ENCODE assay signal across 13 cellular contexts in genomic region chr22:41308544-41308947, GRCh38. TPM values are rescaled to one million over a fixed set of nuclear protein-coding genes. Genes with fewer than 3 reads are reported as not detected.
DNase-seq lines count a peak whose midpoint lies in the region; ATAC-seq and TF ChIP-seq lines count a peak whose summit lies in the region.
"Had no signal": no experiment of that assay in that cellular context is flagged by ENCODE, and none has a peak within 500 bp of the region (broad histone marks: within the 10 kb centered on the region; RNA-seq: fewer than 3 reads in every experiment).

No MANE protein-coding gene starts in this region.

- H3K27me3 ChIP-seq in BLaER1 treated with 17β-estradiol and CSF1 and Interleukin-3, amounts not matched to agents 10 nM and 100 nM: no peaks in the 10 kb centered on the region
- H3K27me3 ChIP-seq in trophoblast cell (ENCODE audit: insufficient read depth, low read length): no peaks in the 10 kb centered on the region
- no peaks in the 10 kb centered on the region for H3K27me3 ChIP-seq in HAP-1 (ENCODE audit: low read depth)

- H3K4me2 ChIP-seq in BLaER1 treated with 17β-estradiol and CSF1 and Interleukin-3, amounts not matched to agents 10 nM and 100 nM: peak overlapping the region; percentile 33 to 97 (median 64)
- no peak overlapping the region for H3K4me2 ChIP-seq in trophoblast cell (ENCODE audit: low read length)

- in situ Hi-C loops in HAP-1 (cut with MboI; ENCODE audit: low sequenced_read_pairs): no loop called here

- TF ChIP-seq CTCF in RWPE1 (conservative IDR thresholded peaks at IDR 0.05; ENCODE audit: low read depth) (no peak), fibroblast of mammary gland (conservative IDR thresholded peaks at IDR 0.05; ENCODE audit: control insufficient read depth, insufficient read depth, low read depth, low read length) (no peak)

- H4K8ac ChIP-seq in trophoblast cell (ENCODE audit: low read depth, low read length): no peak overlapping the region

- H3K14ac ChIP-seq in trophoblast cell (ENCODE audit: low read length): no peak overlapping the region

- H3K36me3 ChIP-seq in BLaER1 treated with 17β-estradiol and CSF1 and Interleukin-3, amounts not matched to agents 10 nM and 100 nM: peaks cover 0 to 77% (median 50%) of the 10 kb centered on the region in 11 experiments; a peak in 18 of 22 replicates
- peaks cover 6 to 13% of the 10 kb centered on the region in 2 experiments for H3K36me3 ChIP-seq in trophoblast cell (ENCODE audit: control insufficient read depth in 1 of 2, insufficient read depth in 2 of 2, low read length in 2 of 2)
- peaks cover 9% of the 10 kb centered on the region for H3K36me3 ChIP-seq in HAP-1 (replicated peaks)
- H3K36me3 ChIP-seq: thoracic aorta had no signal

- H2AK5ac ChIP-seq in trophoblast cell (ENCODE audit: low read length): no peak overlapping the region

- no peaks in the 10 kb centered on the region for H3K79me1 ChIP-seq in trophoblast cell (ENCODE audit: low read length)

- H3K4me3 ChIP-seq in BLaER1 treated with 17β-estradiol and CSF1 and Interleukin-3, amounts not matched to agents 10 nM and 100 nM: no peak overlapping the region
- H3K4me3 ChIP-seq in fibroblast of mammary gland (ENCODE audit: control insufficient read depth, low read depth, low read length): no peak overlapping the region
- no peak overlapping the region for H3K4me3 ChIP-seq in trophoblast cell (ENCODE audit: low read depth, low read length)
- H3K4me3 ChIP-seq in HAP-1: no peak overlapping the region
- H3K4me3 ChIP-seq: thoracic aorta had no signal

- peak overlapping the region in 8 of 11 experiments; percentile 9 to 59 (median 26); a peak in 11 of 22 replicates for H3K27ac ChIP-seq in BLaER1 treated with 17β-estradiol and CSF1 and Interleukin-3, amounts not matched to agents 10 nM and 100 nM
- H3K27ac ChIP-seq in RWPE1 (peak overlapping the region; percentile 47), trophoblast cell (ENCODE audit: low read depth, low read length) (no peak overlapping the region)
- H3K27ac ChIP-seq: HL-60, thoracic aorta had no signal

- POLR2A ChIA-PET in RWPE1 (lab: Yijun Ruan, JAX; ENCODE audit: low non-redundant PET): no interaction called here

- peak overlapping the region; percentile 70 for H3K4ac ChIP-seq in trophoblast cell (ENCODE audit: low read depth, low read length)

- H4K91ac ChIP-seq in trophoblast cell (ENCODE audit: low read depth, low read length): no peak overlapping the region

- H3K9ac ChIP-seq in BLaER1 treated with 17β-estradiol and CSF1 and Interleukin-3, amounts not matched to agents 10 nM and 100 nM: peak overlapping the region in 9 of 11 experiments; percentile 3 to 38 (median 21); a peak in 5 of 22 replicates
- H3K9ac ChIP-seq in trophoblast cell (ENCODE audit: low read length): no peak overlapping the region

- peaks cover 21 to 100% (median 97%) of the 10 kb centered on the region in 11 experiments; a peak in 21 of 22 replicates for H4K20me1 ChIP-seq in BLaER1 treated with 17β-estradiol and CSF1 and Interleukin-3, amounts not matched to agents 10 nM and 100 nM

- no peak for ATAC-seq in HG02678 (IDR thresholded peaks at IDR 0.05; ENCODE audit: unreplicated experiment)

- H3K79me2 ChIP-seq in trophoblast cell (ENCODE audit: control insufficient read depth, insufficient read depth, low read length, poor library complexity): peaks cover 10% of the 10 kb centered on the region

- H3K4me1 ChIP-seq in BLaER1 treated with 17β-estradiol and CSF1 and Interleukin-3, amounts not matched to agents 10 nM and 100 nM: peaks cover 61 to 74% (median 68%) of the 10 kb centered on the region in 10 experiments
- H3K4me1 ChIP-seq in trophoblast cell (ENCODE audit: control insufficient read depth in 1 of 2, insufficient read depth in 2 of 2, low read length in 2 of 2) (peaks cover 2 to 4% of the 10 kb centered on the region in 2 experiments), HAP-1 (peaks cover 5% of the 10 kb centered on the region)

- no peak overlapping the region for H4K12ac ChIP-seq in trophoblast cell (ENCODE audit: low read depth, low read length)

- no CpG with 5 or more reads among the region's 7 CpGs for WGBS in trophoblast cell (ENCODE audit: extremely low coverage, insufficient coverage, insufficient read length)

- DNase-seq in RWPE1 (ENCODE audit: low spot score) (no peak), fibroblast of mammary gland (ENCODE audit: low read depth) (peak; percentile 55), trophoblast cell (no peak), HAP-1 (ENCODE audit: low spot score in 2 of 2) (no peak), D341Med (ENCODE audit: low spot score) (no peak)
- DNase-seq in stimulated activated CD4-positive, alpha-beta T cell treated with anti-CD3 and anti-CD28 coated beads, Interleukin-1b, Interleukin-23, amount 100 ng/mL, for 48 hours: no peak
- DNase-seq: activated T-cell treated with anti-CD3 and anti-CD28 coated beads for 4 hours; NCI-H2029 treated with DMSO at 0.1 percent for 48 hours; stimulated activated CD4-positive, alpha-beta T cell treated with anti-CD3 and anti-CD28 coated beads, Interleukin-2, amount 100 ng/mL, for 48 hours had no signal

- CTCF ChIA-PET in RWPE1 (lab: Yijun Ruan, JAX): no interaction called here

- H2BK5ac ChIP-seq in trophoblast cell (ENCODE audit: low read depth, low read length, poor library complexity): no peak overlapping the region

- no peak overlapping the region for H2BK12ac ChIP-seq in trophoblast cell (ENCODE audit: low read length)

- peak overlapping the region; percentile 13 for H3K23ac ChIP-seq in trophoblast cell (ENCODE audit: low read length)

- H2BK120ac ChIP-seq in trophoblast cell (ENCODE audit: insufficient read depth, low read length, poor library complexity): no peak overlapping the region

- H2AFZ ChIP-seq in trophoblast cell (ENCODE audit: insufficient read depth, low read length, poor library complexity): no peak overlapping the region

- H3K9me3 ChIP-seq in BLaER1 treated with 17β-estradiol and CSF1 and Interleukin-3, amounts not matched to agents 10 nM and 100 nM (replicated peaks in 1 of 11): peaks cover 0 to 9% (median 0%) of the 10 kb centered on the region in 11 experiments; a peak in 2 of 22 replicates
- H3K9me3 ChIP-seq in trophoblast cell (ENCODE audit: insufficient read depth, low read depth, low read length): no peaks in the 10 kb centered on the region
- H3K9me3 ChIP-seq in HAP-1: no peaks in the 10 kb centered on the region
- H3K9me3 ChIP-seq: thoracic aorta had no signal

- no peak overlapping the region for H3K18ac ChIP-seq in trophoblast cell (ENCODE audit: low read length)

RNA-seq across cellular contexts. Expression of gene ZC3H7B, which starts 7.2 kb away (rescaled TPM):
- polyA plus RNA-seq in trophoblast cell (2013): 31.6 and 32.5 TPM in 2 replicates

RNA-seq across cellular contexts. Expression of gene RANGAP1, which starts 22.6 kb away (rescaled TPM):
- 75.2 TPM in 2 replicates for polyA plus RNA-seq in trophoblast cell (2013)
